Comparison of ENCODE assay signal across 17 cellular contexts in the genomic region with DNA sequence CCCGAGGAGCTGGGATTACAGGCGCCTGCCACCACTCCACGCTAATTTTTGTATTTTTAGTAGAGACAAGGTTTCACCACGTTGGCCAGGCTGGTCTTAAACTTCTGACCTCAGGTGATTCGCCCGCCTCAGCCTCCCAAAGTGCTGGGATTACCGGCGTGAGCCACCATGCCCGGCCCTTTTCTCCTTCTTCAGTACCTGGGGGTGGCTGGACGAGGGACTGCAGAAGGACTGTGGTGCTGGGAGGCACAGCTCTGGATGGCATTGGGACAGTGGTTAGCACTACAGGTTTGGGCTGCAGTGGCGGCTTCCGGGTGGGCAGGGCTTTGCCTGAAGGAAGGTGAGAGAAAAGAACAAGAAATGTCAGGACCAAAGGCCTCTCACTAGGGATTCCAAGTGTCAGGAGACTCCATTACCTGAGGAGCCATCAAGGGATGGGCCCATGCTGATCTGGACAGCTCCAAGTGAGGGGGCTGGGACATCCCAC. TPM values are rescaled to one million over a fixed set of nuclear protein-coding genes. Genes with fewer than 3 reads are reported as not detected.
DNase-seq lines count a peak whose midpoint lies in the region; ATAC-seq and TF ChIP-seq lines count a peak whose summit lies in the region.
"Had no signal": no experiment of that assay in that cellular context is flagged by ENCODE, and none has a peak within 500 bp of the region (broad histone marks: within the 10 kb centered on the region; RNA-seq: fewer than 3 reads in every experiment).

No MANE protein-coding gene starts in this region.

- TF ChIP-seq POLR2A in body of pancreas (IDR thresholded peaks at IDR 0.05): no peak

- DNase-seq in Caco-2: no peak
- DNase-seq in body of pancreas: no peak
- DNase-seq in NCI-H1417 treated with DMSO at 0.1 percent for 48 hours (lab: John Stamatoyannopoulos, UW): no peak
- no peak for DNase-seq in activated CD4-positive, alpha-beta T cell treated with anti-CD3 and anti-CD28 coated beads, Interleukin-2, amount 50 U/mL, for 4 hours
- DNase-seq: CD4-positive, CD25-positive, alpha-beta regulatory T cell; CD8-positive, alpha-beta T cell; DMS 273 treated with DMSO at 0.1 percent for 48 hours; DMS79; EL; GDM1; GOT3 had no signal

- H3K27me3 Mint-ChIP-seq in Caco-2 (ENCODE audit: insufficient read depth, unreplicated experiment): no peaks in the 10 kb centered on the region
- no peaks in the 10 kb centered on the region for H3K27me3 Mint-ChIP-seq in dendritic cell treated with granulocyte-macrophage colony-stimulating factor and Interleukin-4, amounts not matched to agents 40 ng/mL and 50 ng/mL, for 4 days
- H3K27me3 Mint-ChIP-seq: CD4-positive, CD25-positive, alpha-beta regulatory T cell had no signal

- H3K4me3 ChIP-seq in Caco-2 (ENCODE audit: low read depth, low read length) (no peak overlapping the region), HEK293 (ENCODE audit: low read depth, low read length) (no peak overlapping the region), body of pancreas (no peak overlapping the region)
- H3K4me3 ChIP-seq: GM12878, HAP-1 had no signal

- POLR2A ChIA-PET in Caco-2 (lab: Charles Lee): no interaction called here
- POLR2A ChIA-PET in HEK293 (lab: Yijun Ruan, JAX): no interaction called here

- 92 to 94% methylated on average over 10 to 12 of the region's 12 CpGs for WGBS in body of pancreas, 2 donors

- no peak overlapping the region for H3K4me3 Mint-ChIP-seq in Caco-2 (ENCODE audit: unreplicated experiment)
- H3K4me3 Mint-ChIP-seq in dendritic cell treated with granulocyte-macrophage colony-stimulating factor and Interleukin-4, amounts not matched to agents 40 ng/mL and 50 ng/mL, for 4 days: no peak overlapping the region
- H3K4me3 Mint-ChIP-seq: CD4-positive, CD25-positive, alpha-beta regulatory T cell; CD8-positive, alpha-beta T cell had no signal

- H3K27me3 ChIP-seq in Caco-2 (replicated peaks; ENCODE audit: control insufficient read depth, insufficient read depth, low read length) (no peaks in the 10 kb centered on the region), body of pancreas (no peaks in the 10 kb centered on the region)

- peaks cover 18% of the 10 kb centered on the region for H3K4me1 Mint-ChIP-seq in Caco-2 (ENCODE audit: low read depth, unreplicated experiment)
- peaks cover 68% of the 10 kb centered on the region for H3K4me1 Mint-ChIP-seq in dendritic cell treated with granulocyte-macrophage colony-stimulating factor and Interleukin-4, amounts not matched to agents 40 ng/mL and 50 ng/mL, for 4 days (ENCODE audit: low read depth)

- CTCF ChIA-PET in Caco-2 (lab: Charles Lee) (no interaction called here), HEK293 (lab: Yijun Ruan, JAX) (interaction anchor here (0.8 to 5.0 kb wide), 8 partner anchors 9 to 572 kb away, joined by 3 to 65 read pairs (median 3); partner anchors contain the start of genes ATF6B, FKBPL and GPSM3)

- H3K4me1 ChIP-seq in Caco-2 (peaks cover 4% of the 10 kb centered on the region), HEK293 (ENCODE audit: control insufficient read depth, insufficient read depth, low read length) (no peaks in the 10 kb centered on the region), body of pancreas (peaks cover 10% of the 10 kb centered on the region)
- H3K4me1 ChIP-seq: HAP-1 had no signal

- no peaks in the 10 kb centered on the region for H3K9me3 ChIP-seq in Caco-2
- no peaks in the 10 kb centered on the region for H3K9me3 ChIP-seq in HEK293 (ENCODE audit: control insufficient read depth, insufficient read depth, low read depth, low read length)
- no peaks in the 10 kb centered on the region for H3K9me3 ChIP-seq in body of pancreas
- H3K9me3 ChIP-seq: HAP-1 had no signal

- H3K27ac ChIP-seq in HEK293 (ENCODE audit: extremely low read depth, low read depth, low read length): no peak overlapping the region
- no peak overlapping the region for H3K27ac ChIP-seq in body of pancreas
- H3K27ac ChIP-seq: C4-2B had no signal

- peak overlapping the region; percentile 54 for H3K27ac Mint-ChIP-seq in Caco-2 (ENCODE audit: unreplicated experiment)
- peak overlapping the region; percentile 26 for H3K27ac Mint-ChIP-seq in dendritic cell treated with granulocyte-macrophage colony-stimulating factor and Interleukin-4, amounts not matched to agents 40 ng/mL and 50 ng/mL, for 4 days
- H3K27ac Mint-ChIP-seq: CD4-positive, CD25-positive, alpha-beta regulatory T cell; CD8-positive, alpha-beta T cell had no signal

- H3K36me3 ChIP-seq in Caco-2 (ENCODE audit: control insufficient read depth, insufficient read depth, low read length) (peaks cover 5% of the 10 kb centered on the region), HEK293 (ENCODE audit: control insufficient read depth in 2 of 2, insufficient read depth in 1 of 2, low read length in 2 of 2) (peaks cover 38 to 84% of the 10 kb centered on the region in 2 experiments; a peak in 2 of 3 replicates), body of pancreas (replicated peaks in 1 of 2; ENCODE audit: insufficient read depth in 1 of 2, low read depth in 2 of 2) (peaks cover 0 to 29% of the 10 kb centered on the region in 2 donors)

- no peaks in the 10 kb centered on the region for H3K9me3 Mint-ChIP-seq in Caco-2 (ENCODE audit: unreplicated experiment)
- H3K9me3 Mint-ChIP-seq in dendritic cell treated with granulocyte-macrophage colony-stimulating factor and Interleukin-4, amounts not matched to agents 40 ng/mL and 50 ng/mL, for 4 days: no peaks in the 10 kb centered on the region
- H3K9me3 Mint-ChIP-seq: CD8-positive, alpha-beta T cell had no signal

- H3K36me3 Mint-ChIP-seq in Caco-2 (ENCODE audit: insufficient read depth, unreplicated experiment): peaks cover 59% of the 10 kb centered on the region
- H3K36me3 Mint-ChIP-seq in dendritic cell treated with granulocyte-macrophage colony-stimulating factor and Interleukin-4, amounts not matched to agents 40 ng/mL and 50 ng/mL, for 4 days (ENCODE audit: low read depth): peaks cover 98% of the 10 kb centered on the region

- intact Hi-C loops in Caco-2 (cut with micrococcal nuclease; ENCODE audit: unreplicated experiment): no loop called here
- intact Hi-C loops in dendritic cell treated with granulocyte-macrophage colony-stimulating factor and Interleukin-4, amounts not matched to agents 40 ng/mL and 50 ng/mL, for 4 days (cut with micrococcal nuclease): no loop called here
- intact Hi-C loops in body of pancreas (cut with DNase I): no loop called here

- BruUV-seq in Caco-2 (replicated peaks; lab: Mats Ljungman, UMichigan): no TSS peak

- ATAC-seq in body of pancreas: no peak
- ATAC-seq: CD8-positive, alpha-beta T cell; GM12878 had no signal

- TF ChIP-seq CTCF in Caco-2 (IDR thresholded peaks at IDR 0.05; ENCODE audit: insufficient read depth in 1 of 2, low read depth in 1 of 2, low read length in 1 of 2, severe bottlenecking in 1 of 2, unreplicated experiment in 1 of 2) (no peak), HEK293 (tag by site-specific recombination; IDR thresholded peaks at IDR 0.05) (no peak), body of pancreas (IDR thresholded peaks at IDR 0.05) (no peak)

TF ChIP-seq in HEK293, 187 proteins besides CTCF, POLR2A, EP300 and RAD21:
- TF ChIP-seq ZNF529 (tag by site-specific recombination; IDR thresholded peaks at IDR 0.05; ENCODE audit: insufficient replicate concordance): peak; percentile 94
- no peak for TF ChIP-seq ZNF843 (tag by site-specific recombination; IDR thresholded peaks at IDR 0.05)
TF ChIP-seq in HEK293: peak in this region for 1.

RNA-seq across cellular contexts. Expression of gene ATF6B, which starts 7.4 kb away (rescaled TPM):
- total RNA-seq in Caco-2 (2022) (61.5 and 64.9 TPM in 2 replicates), body of pancreas (10 to 100 TPM; 26.5 to 32.3 TPM)

RNA-seq across cellular contexts. Expression of gene FKBPL, which starts 9.5 kb away (rescaled TPM):
- total RNA-seq in Caco-2 (2022) (8.9 and 9.1 TPM in 2 replicates), body of pancreas (1 to 10 TPM; 1.0 to 1.6 TPM)

RNA-seq across cellular contexts. Expression of gene TNXB, which starts 11.5 kb away (rescaled TPM):
- total RNA-seq in Caco-2 (2022) (2.7 and 3.9 TPM in 2 replicates), body of pancreas (10 to 100 TPM; 24.9 to 36.6 TPM)

RNA-seq across cellular contexts. Expression of gene PRRT1, which starts 31.1 kb away (rescaled TPM):
- 2.0 and 3.6 TPM in 2 replicates for total RNA-seq in Caco-2 (2022)
- not detected for total RNA-seq in body of pancreas
- total RNA-seq: A172 had no signal

RNA-seq across cellular contexts. Expression of gene PPT2, which starts 33.3 kb away (rescaled TPM):
- 80.8 and 92.5 TPM in 2 replicates for total RNA-seq in Caco-2 (2022)
- total RNA-seq in body of pancreas: 1 to 10 TPM; 3.6 to 9.9 TPM
